ENCODE assay signal across 11 cellular contexts in genomic region chr6:53426544-53427270, GRCh38.
DNase-seq lines count a peak whose midpoint lies in the region; ATAC-seq and TF ChIP-seq lines count a peak whose summit lies in the region.
"Had no signal": no experiment of that assay in that cellular context is flagged by ENCODE, and none has a peak within 500 bp of the region (broad histone marks: within the 10 kb centered on the region; RNA-seq: fewer than 3 reads in every experiment).

No MANE protein-coding gene starts in this region.

- CTCF ChIA-PET in CD8-positive, alpha-beta T cell (lab: Charles Lee) = interaction anchor here (1.0 kb wide), 1 partner anchor 16 kb away, joined by 3 read pairs; no protein-coding TSS in a partner anchor

- no peak overlapping the region for H3K4me3 ChIP-seq in GM06990 (replicated peaks; ENCODE audit: low read depth, low read length)
- no peak overlapping the region for H3K4me3 ChIP-seq in CD8-positive, alpha-beta T cell (ENCODE audit: low read depth, low read length)
- H3K4me3 ChIP-seq: BLaER1 treated with 17β-estradiol and CSF1 and Interleukin-3, amounts not matched to agents 10 nM and 100 nM had no signal

- no peaks in the 10 kb centered on the region; the same call in 1 of the 2 replicates for H3K27me3 ChIP-seq in GM06990 (replicated peaks; ENCODE audit: control insufficient read depth, insufficient read depth, low read length)
- no peaks in the 10 kb centered on the region for H3K27me3 ChIP-seq in CD8-positive, alpha-beta T cell (ENCODE audit: insufficient read depth, low read length)
- H3K27me3 ChIP-seq: BLaER1 treated with 17β-estradiol and CSF1 and Interleukin-3, amounts not matched to agents 10 nM and 100 nM had no signal

- H3K9me3 ChIP-seq in CD8-positive, alpha-beta T cell (ENCODE audit: low read length) = no peaks in the 10 kb centered on the region
- H3K9me3 ChIP-seq: BLaER1 treated with 17β-estradiol and CSF1 and Interleukin-3, amounts not matched to agents 10 nM and 100 nM had no signal

- DNase-seq in GM06990 (ENCODE audit: extremely low read depth, insufficient read length) (peak; percentile 76), erythroblast (lab: John Stamatoyannopoulos, UW) (no peak), kidney tubule cell (ENCODE audit: low spot score) (no peak), LoVo (ENCODE audit: low spot score) (no peak)
- no peak for DNase-seq in CD8-positive, alpha-beta T cell
- DNase-seq: dermis blood vessel endothelial cell, nucleus accumbens had no signal

- ATAC-seq in GM19023 (IDR thresholded peaks at IDR 0.05; ENCODE audit: unreplicated experiment) = peak; percentile 87
- ATAC-seq in HG02623 (IDR thresholded peaks at IDR 0.05; ENCODE audit: unreplicated experiment) = peak; percentile 82
- peak; percentile 94 for ATAC-seq in HG03520 (IDR thresholded peaks at IDR 0.05; ENCODE audit: unreplicated experiment)
- no peak for ATAC-seq in CD8-positive, alpha-beta T cell

- intact Hi-C loops in CD8-positive, alpha-beta T cell (cut with DNase I, micrococcal nuclease) = no loop called here

- H3K36me3 ChIP-seq in GM06990 (ENCODE audit: control insufficient read depth, insufficient read depth, low read length) = no peaks in the 10 kb centered on the region
- no peaks in the 10 kb centered on the region for H3K36me3 ChIP-seq in CD8-positive, alpha-beta T cell (ENCODE audit: insufficient read depth, low read length)
- H3K36me3 ChIP-seq: BLaER1 treated with 17β-estradiol and CSF1 and Interleukin-3, amounts not matched to agents 10 nM and 100 nM had no signal

- no peaks in the 10 kb centered on the region for H3K36me3 Mint-ChIP-seq in CD8-positive, alpha-beta T cell

- no peak overlapping the region for H3K27ac ChIP-seq in CD8-positive, alpha-beta T cell (ENCODE audit: low read depth, low read length)
- H3K27ac ChIP-seq: BLaER1 treated with 17β-estradiol and CSF1 and Interleukin-3, amounts not matched to agents 10 nM and 100 nM had no signal

- POLR2A ChIA-PET in CD8-positive, alpha-beta T cell (lab: Charles Lee) = no interaction called here

- peaks cover 2% of the 10 kb centered on the region for H3K27me3 Mint-ChIP-seq in CD8-positive, alpha-beta T cell (ENCODE audit: low read depth)

- H3K4me1 ChIP-seq in CD8-positive, alpha-beta T cell (ENCODE audit: insufficient read depth, low read length) = no peaks in the 10 kb centered on the region

- TF ChIP-seq POLR2A in erythroblast (IDR thresholded peaks at IDR 0.05; ENCODE audit: low read length) = no peak

- H3K27ac Mint-ChIP-seq in CD8-positive, alpha-beta T cell = no peak overlapping the region

- H3K4me1 Mint-ChIP-seq in CD8-positive, alpha-beta T cell (ENCODE audit: low read depth) = peaks cover 18% of the 10 kb centered on the region

- no peaks in the 10 kb centered on the region for H3K9me3 Mint-ChIP-seq in CD8-positive, alpha-beta T cell

- no peak overlapping the region for H3K4me3 Mint-ChIP-seq in CD8-positive, alpha-beta T cell

- TF ChIP-seq CTCF in GM06990 (IDR thresholded peaks at IDR 0.05; ENCODE audit: insufficient read depth, low read length, poor library complexity, severe bottlenecking) = no peak
- no peak for TF ChIP-seq CTCF in CD8-positive, alpha-beta T cell (IDR thresholded peaks at IDR 0.05)
